In the genomic region with DNA sequence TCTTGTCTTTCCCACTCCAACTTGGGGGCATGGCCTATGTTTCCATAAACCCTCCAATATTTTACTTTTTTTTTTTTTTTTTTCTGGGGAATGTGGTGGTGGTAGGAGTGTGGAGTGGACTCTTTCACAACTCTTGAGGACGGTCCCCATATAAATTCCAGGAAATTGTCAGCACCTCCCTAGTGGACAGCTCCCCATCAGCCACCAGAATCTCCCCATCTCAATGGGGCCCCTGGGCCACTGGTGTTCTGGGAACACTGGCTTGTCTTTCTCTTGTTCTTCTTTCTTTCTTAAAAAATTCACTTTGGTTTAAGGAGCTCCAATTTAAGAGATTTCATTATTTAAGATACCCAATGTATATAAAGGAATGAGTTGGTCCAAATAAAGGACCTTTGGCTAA, we compare ENCODE assay signal across 14 cellular contexts.
DNase-seq lines count a peak whose midpoint lies in the region; ATAC-seq and TF ChIP-seq lines count a peak whose summit lies in the region.
"Had no signal": no experiment of that assay in that cellular context is flagged by ENCODE, and none has a peak within 500 bp of the region (broad histone marks: within the 10 kb centered on the region; RNA-seq: fewer than 3 reads in every experiment).

No MANE protein-coding gene starts in this region.

- H3K4me1 ChIP-seq in mesenchymal stem cell (ENCODE audit: control insufficient read depth, insufficient read depth, low read depth, low read length) (no peaks in the 10 kb centered on the region), Peyer's patch (no peaks in the 10 kb centered on the region)
- no peaks in the 10 kb centered on the region for H3K4me1 ChIP-seq in CD8-positive, alpha-beta memory T cell (ENCODE audit: insufficient read depth, low read length)
- H3K4me1 ChIP-seq: HAP-1 had no signal

- no peak overlapping the region for H4K8ac ChIP-seq in mesenchymal stem cell (ENCODE audit: low read length)

- H2BK12ac ChIP-seq in mesenchymal stem cell (ENCODE audit: low read length in 2 of 2) = no peak overlapping the region

- H2AK5ac ChIP-seq in mesenchymal stem cell (ENCODE audit: low read length, severe bottlenecking) = no peak overlapping the region

- H2BK5ac ChIP-seq in mesenchymal stem cell (ENCODE audit: low read depth, low read length, poor library complexity, severe bottlenecking) = no peak overlapping the region

- H3K4me3 Mint-ChIP-seq in CD8-positive, alpha-beta memory T cell = no peak overlapping the region
- H3K4me3 Mint-ChIP-seq in activated T-cell treated with anti-CD3 and anti-CD28 coated beads, Interleukin-2, amount 50 U/mL, for 72 hours = no peak overlapping the region
- H3K4me3 Mint-ChIP-seq: activated CD8-positive, alpha-beta memory T cell treated with anti-CD3 and anti-CD28 coated beads, Interleukin-2, amount 10 ng/mL, durations not matched to agents 7 days and 5 days; immature natural killer cell; T-helper 17 cell had no signal

- no peaks in the 10 kb centered on the region for H3K36me3 ChIP-seq in mesenchymal stem cell (ENCODE audit: control insufficient read depth in 1 of 2, insufficient read depth in 2 of 2, low read depth in 1 of 2, low read length in 2 of 2)
- H3K36me3 ChIP-seq in CD8-positive, alpha-beta memory T cell (ENCODE audit: insufficient read depth, low read length) = no peaks in the 10 kb centered on the region
- H3K36me3 ChIP-seq in Peyer's patch = no peaks in the 10 kb centered on the region
- H3K36me3 ChIP-seq: HAP-1, thoracic aorta had no signal

- no peaks in the 10 kb centered on the region for H3K79me1 ChIP-seq in mesenchymal stem cell (replicated peaks; ENCODE audit: low read length, poor library complexity, severe bottlenecking)

- H3K18ac ChIP-seq in mesenchymal stem cell (ENCODE audit: low read depth in 1 of 2, low read length in 2 of 2) = no peak overlapping the region

- H3K27me3 Mint-ChIP-seq in CD8-positive, alpha-beta memory T cell = peaks cover 8 to 35% of the 10 kb centered on the region in 2 donors
- peaks cover 14% of the 10 kb centered on the region for H3K27me3 Mint-ChIP-seq in activated T-cell treated with anti-CD3 and anti-CD28 coated beads, Interleukin-2, amount 50 U/mL, for 72 hours (ENCODE audit: low read depth)

- peak overlapping the region; percentile 13 for H3K9ac ChIP-seq in mesenchymal stem cell (ENCODE audit: low read length)

- no peak for ATAC-seq in activated T-cell treated with anti-CD3 and anti-CD28 coated beads, Interleukin-2, amount 50 U/mL, for 72 hours (replicated peaks in 1 of 2)
- ATAC-seq: activated CD8-positive, alpha-beta memory T cell treated with anti-CD3 and anti-CD28 coated beads, Interleukin-2, amount 10 ng/mL, durations not matched to agents 7 days and 5 days; T-helper 17 cell had no signal

- H3K4ac ChIP-seq in mesenchymal stem cell (ENCODE audit: low read depth in 1 of 2, low read length in 2 of 2) = no peak overlapping the region

- peaks cover 0 to 2% (median 0%) of the 10 kb centered on the region in 5 donors for H3K9me3 Mint-ChIP-seq in CD8-positive, alpha-beta memory T cell
- H3K9me3 Mint-ChIP-seq in activated T-cell treated with anti-CD3 and anti-CD28 coated beads, Interleukin-2, amount 50 U/mL, for 72 hours = no peaks in the 10 kb centered on the region
- H3K9me3 Mint-ChIP-seq: immature natural killer cell had no signal

- H2AFZ ChIP-seq in mesenchymal stem cell (ENCODE audit: low read depth, low read length) = no peak overlapping the region

- H3K27me3 ChIP-seq in mesenchymal stem cell (ENCODE audit: control insufficient read depth in 1 of 2, insufficient read depth in 1 of 2, low read length in 2 of 2) = no peaks in the 10 kb centered on the region
- H3K27me3 ChIP-seq in CD8-positive, alpha-beta memory T cell (ENCODE audit: insufficient read depth, low read length, poor library complexity, severe bottlenecking) = no peaks in the 10 kb centered on the region
- no peaks in the 10 kb centered on the region for H3K27me3 ChIP-seq in Peyer's patch

- H3K4me3 ChIP-seq in mesenchymal stem cell (ENCODE audit: insufficient read depth in 1 of 2, low read depth in 1 of 2, low read length in 2 of 2) (no peak overlapping the region), Peyer's patch (no peak overlapping the region)
- no peak overlapping the region for H3K4me3 ChIP-seq in CD8-positive, alpha-beta memory T cell (ENCODE audit: low read length)
- H3K4me3 ChIP-seq: HAP-1, thoracic aorta had no signal

- no CpG with 5 or more reads among the region's 1 CpG for WGBS in mesenchymal stem cell

- TF ChIP-seq CTCF in Peyer's patch (IDR thresholded peaks at IDR 0.05) = no peak

- no peak overlapping the region for H4K91ac ChIP-seq in mesenchymal stem cell (ENCODE audit: low read length)

- no peaks in the 10 kb centered on the region for H3K36me3 Mint-ChIP-seq in CD8-positive, alpha-beta memory T cell
- no peaks in the 10 kb centered on the region for H3K36me3 Mint-ChIP-seq in activated T-cell treated with anti-CD3 and anti-CD28 coated beads, Interleukin-2, amount 50 U/mL, for 72 hours (ENCODE audit: insufficient read depth in 2 of 2)
- H3K36me3 Mint-ChIP-seq: activated CD8-positive, alpha-beta memory T cell treated with anti-CD3 and anti-CD28 coated beads, Interleukin-2, amount 10 ng/mL, durations not matched to agents 7 days and 5 days; immature natural killer cell had no signal

- H2BK120ac ChIP-seq in mesenchymal stem cell (ENCODE audit: low read depth, low read length) = no peak overlapping the region

- CTCF ChIA-PET in CD8-positive, alpha-beta memory T cell (lab: Charles Lee) = no interaction called here

- POLR2A ChIA-PET in CD8-positive, alpha-beta memory T cell (lab: Charles Lee) = no interaction called here

- H3K27ac ChIP-seq in mesenchymal stem cell (ENCODE audit: low read length, poor library complexity, severe bottlenecking) (no peak overlapping the region), Peyer's patch (no peak overlapping the region)
- H3K27ac ChIP-seq in CD8-positive, alpha-beta memory T cell (ENCODE audit: low read depth, low read length) = no peak overlapping the region
- H3K27ac ChIP-seq: C4-2B had no signal

- no peak overlapping the region for H2BK15ac ChIP-seq in mesenchymal stem cell (ENCODE audit: low read depth, poor library complexity, severe bottlenecking)

- no peaks in the 10 kb centered on the region for H3K4me1 Mint-ChIP-seq in CD8-positive, alpha-beta memory T cell
- no peaks in the 10 kb centered on the region for H3K4me1 Mint-ChIP-seq in activated T-cell treated with anti-CD3 and anti-CD28 coated beads, Interleukin-2, amount 50 U/mL, for 72 hours (ENCODE audit: low read depth)
- H3K4me1 Mint-ChIP-seq: immature natural killer cell, T-helper 17 cell had no signal

- peak; percentile 53 for DNase-seq in AG20443 (ENCODE audit: low spot score)
- peak; percentile 41 to 42 for DNase-seq in Kasumi-1 (lab: John Stamatoyannopoulos, UW)
- peak; percentile 45 for DNase-seq in dermis blood vessel endothelial cell
- DNase-seq in mesenchymal stem cell = peak; percentile 45
- no peak for DNase-seq in CD8-positive, alpha-beta memory T cell
- DNase-seq in Peyer's patch = no peak
- no peak for DNase-seq in NCI-H1417 (lab: John Stamatoyannopoulos, UW)
- DNase-seq in activated T-cell treated with anti-CD3 and anti-CD28 coated beads, Interleukin-2, amount 50 U/mL, for 72 hours = no peak
- DNase-seq: activated CD8-positive, alpha-beta memory T cell treated with anti-CD3 and anti-CD28 coated beads, Interleukin-2, amount 10 ng/mL, durations not matched to agents 7 days and 5 days; immature natural killer cell; T-helper 17 cell had no signal

- H3K23ac ChIP-seq in mesenchymal stem cell (ENCODE audit: low read length in 2 of 2) = no peak overlapping the region

- TF ChIP-seq POLR2A in Peyer's patch (IDR thresholded peaks at IDR 0.05) = no peak

- H3K9me3 ChIP-seq in mesenchymal stem cell (ENCODE audit: control insufficient read depth, low read length) (no peaks in the 10 kb centered on the region), Peyer's patch (no peaks in the 10 kb centered on the region)
- H3K9me3 ChIP-seq in CD8-positive, alpha-beta memory T cell (ENCODE audit: low read length) = no peaks in the 10 kb centered on the region
- H3K9me3 ChIP-seq: HAP-1, thoracic aorta had no signal

- H3K14ac ChIP-seq in mesenchymal stem cell (ENCODE audit: low read length in 2 of 2) = no peak overlapping the region

- no peak overlapping the region for H3K4me2 ChIP-seq in mesenchymal stem cell (ENCODE audit: low read length, poor library complexity, severe bottlenecking)

- H3K27ac Mint-ChIP-seq in CD8-positive, alpha-beta memory T cell = no peak overlapping the region
- no peak overlapping the region for H3K27ac Mint-ChIP-seq in activated T-cell treated with anti-CD3 and anti-CD28 coated beads, Interleukin-2, amount 50 U/mL, for 72 hours
- H3K27ac Mint-ChIP-seq: activated CD8-positive, alpha-beta memory T cell treated with anti-CD3 and anti-CD28 coated beads, Interleukin-2, amount 10 ng/mL, durations not matched to agents 7 days and 5 days; immature natural killer cell; T-helper 17 cell had no signal

Comparison
In these comparisons a context has a peak if more than half of its experiments do, and no peak if none do; other contexts are left out.
1. DNase-seq: peak in AG20443 (single experiment), Kasumi-1 (2 of 2), dermis blood vessel endothelial cell (single experiment) and mesenchymal stem cell (single experiment); none in CD8-positive, alpha-beta memory T cell (0 of 5), Peyer's patch (0 of 3), NCI-H1417 (0 of 3) and activated T-cell treated with anti-CD3 and anti-CD28 coated beads, Interleukin-2, amount 50 U/mL, for 72 hours (0 of 2).